8 cellular contexts compared by ENCODE assay signal in the genomic region with DNA sequence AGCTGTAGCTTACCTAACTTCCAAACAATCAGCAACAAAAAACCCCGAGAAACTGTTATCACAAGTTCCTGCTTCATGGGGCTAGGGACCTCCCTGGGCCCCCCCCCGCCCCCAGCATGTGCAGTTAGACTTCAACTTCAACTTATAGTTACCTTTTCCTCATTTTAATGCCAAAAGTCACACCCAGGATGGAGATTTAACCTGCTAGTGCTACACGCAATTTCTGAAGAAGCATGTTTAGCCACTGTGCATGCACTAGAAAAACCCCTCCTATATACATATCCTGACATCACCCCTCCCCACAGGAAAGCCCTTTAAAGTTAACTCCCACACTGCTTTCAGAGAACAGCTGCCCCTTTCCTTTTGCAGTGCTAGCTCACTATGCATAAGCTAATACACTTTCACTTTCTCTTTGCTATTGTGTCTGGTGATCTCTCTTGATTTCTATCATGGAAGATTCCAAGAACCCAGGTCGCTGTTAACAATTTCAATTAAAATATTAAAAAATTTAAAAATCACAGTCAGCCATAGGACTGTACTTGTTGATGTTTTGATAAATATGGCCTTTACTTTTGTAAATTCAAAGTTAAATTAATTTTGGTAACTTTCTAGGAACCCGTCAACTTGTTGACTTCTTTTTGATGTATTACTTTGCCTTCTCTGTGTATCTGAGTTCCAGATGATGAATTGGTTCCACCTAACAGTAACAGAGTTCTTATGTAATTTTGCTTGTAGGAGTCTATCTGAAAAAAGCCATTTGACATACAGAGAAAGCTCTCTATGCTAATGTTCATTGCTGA.
DNase-seq lines count a peak whose midpoint lies in the region; ATAC-seq lines count a peak whose summit lies in the region.

No MANE protein-coding gene starts in this region.

- H3K27me3 Mint-ChIP-seq in activated naive CD4-positive, alpha-beta T cell treated with anti-CD3 and anti-CD28 coated beads, Interleukin-2, amount 10 ng/mL, durations not matched to agents 7 days and 5 days: no peaks in the 10 kb centered on the region

- peak overlapping the region; percentile 71 for H3K4me3 Mint-ChIP-seq in activated naive CD4-positive, alpha-beta T cell treated with anti-CD3 and anti-CD28 coated beads, Interleukin-2, amount 10 ng/mL, durations not matched to agents 7 days and 5 days

- ATAC-seq in GM18858 (IDR thresholded peaks at IDR 0.05; ENCODE audit: unreplicated experiment) (peak; percentile 86), HG02642 (IDR thresholded peaks at IDR 0.05; ENCODE audit: poor library complexity, unreplicated experiment) (peak; percentile 88)

- H3K27ac Mint-ChIP-seq in activated naive CD4-positive, alpha-beta T cell treated with anti-CD3 and anti-CD28 coated beads, Interleukin-2, amount 10 ng/mL, durations not matched to agents 7 days and 5 days: peak overlapping the region; percentile 98

- peaks cover 70% of the 10 kb centered on the region for H3K4me1 Mint-ChIP-seq in activated naive CD4-positive, alpha-beta T cell treated with anti-CD3 and anti-CD28 coated beads, Interleukin-2, amount 10 ng/mL, durations not matched to agents 7 days and 5 days

- CTCF ChIA-PET in activated naive CD4-positive, alpha-beta T cell treated with anti-CD3 and anti-CD28 coated beads, Interleukin-2, amount 10 ng/mL, durations not matched to agents 7 days and 5 days (lab: Charles Lee): interaction anchor here (0.7 to 2.6 kb wide), 8 partner anchors 9 to 123 kb away, joined by 3 to 17 read pairs (median 5); no protein-coding TSS in a partner anchor

- H3K36me3 Mint-ChIP-seq in activated naive CD4-positive, alpha-beta T cell treated with anti-CD3 and anti-CD28 coated beads, Interleukin-2, amount 10 ng/mL, durations not matched to agents 7 days and 5 days: peaks cover 67% of the 10 kb centered on the region

- DNase-seq in NCI-H2196 treated with DMSO at 0.1 percent for 48 hours (lab: John Stamatoyannopoulos, UW; ENCODE audit: unreplicated experiment) (peak; percentile 56), iris pigment epithelial cell (ENCODE audit: low read depth) (peak; percentile 53), mesenteric fat pad (ENCODE audit: low spot score) (no peak), NCI-H1930 (lab: John Stamatoyannopoulos, UW) (no peak)
- DNase-seq in activated naive CD4-positive, alpha-beta T cell treated with anti-CD3 and anti-CD28 coated beads, Interleukin-2, amount 10 ng/mL, durations not matched to agents 7 days and 5 days: peak; percentile 75
- peak; percentile 12 to 15 for DNase-seq in stimulated activated CD8-positive, alpha-beta memory T cell treated with anti-CD3 and anti-CD28 coated beads, Interleukin-2, amount 100 ng/mL, for 1 hour (ENCODE audit: low read depth in 2 of 2)

- H3K9me3 Mint-ChIP-seq in activated naive CD4-positive, alpha-beta T cell treated with anti-CD3 and anti-CD28 coated beads, Interleukin-2, amount 10 ng/mL, durations not matched to agents 7 days and 5 days: no peaks in the 10 kb centered on the region

Comparison
In these comparisons a context has a peak if more than half of its experiments do, and no peak if none do; other contexts are left out.
1. DNase-seq: peak in NCI-H2196 treated with DMSO at 0.1 percent for 48 hours (single experiment), activated naive CD4-positive, alpha-beta T cell treated with anti-CD3 and anti-CD28 coated beads, Interleukin-2, amount 10 ng/mL, durations not matched to agents 7 days and 5 days (single experiment), iris pigment epithelial cell (single experiment) and stimulated activated CD8-positive, alpha-beta memory T cell treated with anti-CD3 and anti-CD28 coated beads, Interleukin-2, amount 100 ng/mL, for 1 hour (2 of 2); none in mesenteric fat pad (single experiment) and NCI-H1930 (0 of 2).